In the genomic region with DNA sequence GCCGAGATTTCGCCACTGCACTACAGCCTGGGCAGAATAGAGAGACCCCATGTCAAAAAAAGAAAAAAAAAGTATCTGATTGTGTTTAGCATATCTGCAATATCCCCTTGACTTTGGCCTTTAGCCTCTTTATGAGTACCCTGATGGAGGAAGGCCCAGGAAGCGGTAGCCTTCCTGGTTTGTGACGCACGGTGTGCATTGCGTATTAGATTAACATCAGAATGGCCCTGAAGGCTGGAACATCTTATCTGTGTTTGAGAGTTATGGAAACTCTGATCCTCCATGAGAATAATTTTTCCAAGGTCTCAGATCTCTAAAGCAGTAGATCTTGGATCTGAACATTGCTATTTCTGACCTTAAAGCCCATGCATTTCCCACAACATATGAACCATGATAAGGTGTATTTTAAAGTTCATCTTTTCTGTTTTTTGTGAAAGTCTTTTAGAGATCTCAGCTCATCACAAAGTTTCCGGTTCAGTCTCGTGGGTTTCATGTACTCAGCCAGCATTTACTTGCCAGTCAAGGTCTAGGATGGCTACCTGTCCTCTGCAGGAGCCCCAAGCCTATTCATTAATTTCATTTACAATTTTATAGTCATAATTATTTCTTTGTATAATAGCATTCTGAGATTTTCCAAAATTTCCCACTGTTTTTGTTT, we compare ENCODE assay signal across 1 cellular context.
TF ChIP-seq lines count a peak whose summit lies in the region.

No MANE protein-coding gene starts in this region.

TF ChIP-seq in liver, 16 proteins besides CTCF, POLR2A, EP300 and RAD21 (continued from another document):
- TF ChIP-seq, protein P1, sequence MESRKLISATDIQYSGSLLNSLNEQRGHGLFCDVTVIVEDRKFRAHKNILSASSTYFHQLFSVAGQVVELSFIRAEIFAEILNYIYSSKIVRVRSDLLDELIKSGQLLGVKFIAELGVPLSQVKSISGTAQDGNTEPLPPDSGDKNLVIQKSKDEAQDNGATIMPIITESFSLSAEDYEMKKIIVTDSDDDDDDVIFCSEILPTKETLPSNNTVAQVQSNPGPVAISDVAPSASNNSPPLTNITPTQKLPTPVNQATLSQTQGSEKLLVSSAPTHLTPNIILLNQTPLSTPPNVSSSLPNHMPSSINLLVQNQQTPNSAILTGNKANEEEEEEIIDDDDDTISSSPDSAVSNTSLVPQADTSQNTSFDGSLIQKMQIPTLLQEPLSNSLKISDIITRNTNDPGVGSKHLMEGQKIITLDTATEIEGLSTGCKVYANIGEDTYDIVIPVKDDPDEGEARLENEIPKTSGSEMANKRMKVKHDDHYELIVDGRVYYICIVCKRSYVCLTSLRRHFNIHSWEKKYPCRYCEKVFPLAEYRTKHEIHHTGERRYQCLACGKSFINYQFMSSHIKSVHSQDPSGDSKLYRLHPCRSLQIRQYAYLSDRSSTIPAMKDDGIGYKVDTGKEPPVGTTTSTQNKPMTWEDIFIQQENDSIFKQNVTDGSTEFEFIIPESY (IDR thresholded peaks at IDR 0.05) = no peak
- TF ChIP-seq NR2F2 (IDR thresholded peaks at IDR 0.05) (no peak), FOXA1 (IDR thresholded peaks at IDR 0.05) (no peak)
TF ChIP-seq in liver: peak in this region for 0.
